1 cellular context compared by ENCODE assay signal in the genomic region with DNA sequence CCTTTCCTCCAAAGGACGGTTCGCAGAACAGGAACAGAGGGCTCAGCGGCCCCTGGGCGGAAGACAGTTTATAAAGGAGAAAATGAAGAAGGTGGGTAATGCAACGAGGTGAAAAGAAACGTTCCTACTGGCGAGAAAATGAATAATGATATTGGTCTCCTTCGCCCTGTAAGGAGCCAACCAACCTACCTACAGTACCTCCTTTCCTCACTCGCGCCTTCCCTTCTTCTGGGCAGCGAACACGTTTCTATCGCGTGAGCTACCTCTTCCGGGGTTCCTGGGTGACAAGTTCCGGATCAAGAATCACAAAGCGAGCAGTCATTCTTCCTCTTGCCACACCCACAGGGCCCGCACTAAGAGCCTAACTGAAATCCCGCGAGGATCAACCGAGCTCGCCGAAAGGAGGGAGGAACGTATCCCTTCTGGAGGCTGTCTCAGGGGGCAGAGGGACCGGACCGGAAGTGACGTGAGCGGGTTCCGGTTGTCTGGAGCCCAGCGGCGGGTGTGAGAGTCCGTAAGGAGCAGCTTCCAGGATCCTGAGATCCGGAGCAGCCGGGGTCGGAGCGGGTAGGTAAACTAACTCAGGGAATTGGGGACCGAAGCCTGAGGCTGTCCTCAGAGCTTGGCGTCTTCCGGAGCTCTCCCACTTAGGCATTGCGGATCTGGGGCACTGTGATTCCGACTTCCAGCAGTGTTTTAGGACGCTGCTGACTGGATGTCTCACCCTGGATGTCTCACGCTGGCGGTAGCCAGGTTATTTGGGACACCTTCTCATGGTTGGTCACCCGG.
A peak's percentile ranks its signal among the peaks of the same experiment; 100 is the strongest.
TF ChIP-seq lines count a peak whose summit lies in the region.

Gene PTRH2 (minus strand): TSS at position 249 of the 789 bp plus-strand sequence. CDS start 9,452 bp downstream, outside the sequence.
Gene VMP1 (plus strand): TSS at position 473 of the 789 bp plus-strand sequence. CDS start 23,793 bp downstream, outside the sequence.

TF ChIP-seq in HepG2, 621 proteins besides CTCF, POLR2A, EP300 and RAD21 (continued from another document and continues in another):
- TF ChIP-seq, protein P1, sequence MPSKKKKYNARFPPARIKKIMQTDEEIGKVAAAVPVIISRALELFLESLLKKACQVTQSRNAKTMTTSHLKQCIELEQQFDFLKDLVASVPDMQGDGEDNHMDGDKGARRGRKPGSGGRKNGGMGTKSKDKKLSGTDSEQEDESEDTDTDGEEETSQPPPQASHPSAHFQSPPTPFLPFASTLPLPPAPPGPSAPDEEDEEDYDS (CRISPR knock-in tag; IDR thresholded peaks at IDR 0.05): peak; percentile 81; the same call in 1 of the 2 replicates
- TF ChIP-seq TOPORS (CRISPR knock-in tag; IDR thresholded peaks at IDR 0.05) (peak; percentile 81), ZNF720 (CRISPR knock-in tag; IDR thresholded peaks at IDR 0.05) (0 out of 2 replicates have a peak, but pooled peaks have one; percentile 56), ZNF468 (CRISPR knock-in tag; IDR thresholded peaks at IDR 0.05) (peak; percentile 26; the same call in 1 of the 2 replicates), TCF7 (IDR thresholded peaks at IDR 0.05; ENCODE audit: low read depth) (no peak), NBN (conservative IDR thresholded peaks at IDR 0.05) (no peak), ZNF768 (CRISPR knock-in tag; IDR thresholded peaks at IDR 0.05) (peak; percentile 18; the same call in 1 of the 2 replicates), AHR (CRISPR knock-in tag; IDR thresholded peaks at IDR 0.05) (0 out of 2 replicates have a peak, but pooled peaks have one; percentile 32), YEATS2 (CRISPR knock-in tag; IDR thresholded peaks at IDR 0.05; ENCODE audit: borderline replicate concordance) (peak; percentile 98), RCOR2 (CRISPR knock-in tag; IDR thresholded peaks at IDR 0.05) (peak; percentile 28), ZNF709 (CRISPR knock-in tag; IDR thresholded peaks at IDR 0.05) (no peak; the same call in none of the 2 replicates), KDM1A (CRISPR knock-in tag; IDR thresholded peaks at IDR 0.05) (no peak), KDM5A (IDR thresholded peaks at IDR 0.05; ENCODE audit: borderline replicate concordance, low read length) (peak; percentile 96), NFRKB (IDR thresholded peaks at IDR 0.05) (no peak), CREBL2 (CRISPR knock-in tag; IDR thresholded peaks at IDR 0.05; ENCODE audit: borderline replicate concordance) (no peak; the same call in 1 of the 2 replicates), ZNF160 (CRISPR knock-in tag; IDR thresholded peaks at IDR 0.05) (no peak), ZNF660 (CRISPR knock-in tag; IDR thresholded peaks at IDR 0.05; ENCODE audit: borderline replicate concordance, low read depth) (no peak; the same call in 1 of the 2 replicates), HCFC1 (IDR thresholded peaks at IDR 0.05; ENCODE audit: low read depth, low read length) (peak; percentile 57), TSC22D2 (CRISPR knock-in tag; IDR thresholded peaks at IDR 0.05; ENCODE audit: borderline replicate concordance) (peak; percentile 78; the same call in 1 of the 2 replicates), ZNF235 (CRISPR knock-in tag; IDR thresholded peaks at IDR 0.05; ENCODE audit: borderline replicate concordance) (peak; percentile 21; the same call in 1 of the 2 replicates), MTF2 (CRISPR knock-in tag; IDR thresholded peaks at IDR 0.05; ENCODE audit: borderline replicate concordance) (no peak), ZNF609 (CRISPR knock-in tag; IDR thresholded peaks at IDR 0.05; ENCODE audit: borderline replicate concordance) (peak; percentile 9; the same call in 1 of the 2 replicates), WIZ (CRISPR knock-in tag; IDR thresholded peaks at IDR 0.05) (peak; percentile 79; the same call in 1 of the 2 replicates), ZNF138 (CRISPR knock-in tag; IDR thresholded peaks at IDR 0.05; ENCODE audit: low read depth) (no peak)
- TF ChIP-seq, protein P2, sequence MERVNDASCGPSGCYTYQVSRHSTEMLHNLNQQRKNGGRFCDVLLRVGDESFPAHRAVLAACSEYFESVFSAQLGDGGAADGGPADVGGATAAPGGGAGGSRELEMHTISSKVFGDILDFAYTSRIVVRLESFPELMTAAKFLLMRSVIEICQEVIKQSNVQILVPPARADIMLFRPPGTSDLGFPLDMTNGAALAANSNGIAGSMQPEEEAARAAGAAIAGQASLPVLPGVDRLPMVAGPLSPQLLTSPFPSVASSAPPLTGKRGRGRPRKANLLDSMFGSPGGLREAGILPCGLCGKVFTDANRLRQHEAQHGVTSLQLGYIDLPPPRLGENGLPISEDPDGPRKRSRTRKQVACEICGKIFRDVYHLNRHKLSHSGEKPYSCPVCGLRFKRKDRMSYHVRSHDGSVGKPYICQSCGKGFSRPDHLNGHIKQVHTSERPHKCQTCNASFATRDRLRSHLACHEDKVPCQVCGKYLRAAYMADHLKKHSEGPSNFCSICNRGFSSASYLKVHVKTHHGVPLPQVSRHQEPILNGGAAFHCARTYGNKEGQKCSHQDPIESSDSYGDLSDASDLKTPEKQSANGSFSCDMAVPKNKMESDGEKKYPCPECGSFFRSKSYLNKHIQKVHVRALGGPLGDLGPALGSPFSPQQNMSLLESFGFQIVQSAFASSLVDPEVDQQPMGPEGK (CRISPR knock-in tag; IDR thresholded peaks at IDR 0.05): peak; percentile 64; the same call in 1 of the 2 replicates
- TF ChIP-seq, protein P3, sequence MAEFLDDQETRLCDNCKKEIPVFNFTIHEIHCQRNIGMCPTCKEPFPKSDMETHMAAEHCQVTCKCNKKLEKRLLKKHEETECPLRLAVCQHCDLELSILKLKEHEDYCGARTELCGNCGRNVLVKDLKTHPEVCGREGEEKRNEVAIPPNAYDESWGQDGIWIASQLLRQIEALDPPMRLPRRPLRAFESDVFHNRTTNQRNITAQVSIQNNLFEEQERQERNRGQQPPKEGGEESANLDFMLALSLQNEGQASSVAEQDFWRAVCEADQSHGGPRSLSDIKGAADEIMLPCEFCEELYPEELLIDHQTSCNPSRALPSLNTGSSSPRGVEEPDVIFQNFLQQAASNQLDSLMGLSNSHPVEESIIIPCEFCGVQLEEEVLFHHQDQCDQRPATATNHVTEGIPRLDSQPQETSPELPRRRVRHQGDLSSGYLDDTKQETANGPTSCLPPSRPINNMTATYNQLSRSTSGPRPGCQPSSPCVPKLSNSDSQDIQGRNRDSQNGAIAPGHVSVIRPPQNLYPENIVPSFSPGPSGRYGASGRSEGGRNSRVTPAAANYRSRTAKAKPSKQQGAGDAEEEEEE (CRISPR knock-in tag; IDR thresholded peaks at IDR 0.05; ENCODE audit: borderline replicate concordance): peak; percentile 58; the same call in 1 of the 2 replicates
- TF ChIP-seq, protein P4, sequence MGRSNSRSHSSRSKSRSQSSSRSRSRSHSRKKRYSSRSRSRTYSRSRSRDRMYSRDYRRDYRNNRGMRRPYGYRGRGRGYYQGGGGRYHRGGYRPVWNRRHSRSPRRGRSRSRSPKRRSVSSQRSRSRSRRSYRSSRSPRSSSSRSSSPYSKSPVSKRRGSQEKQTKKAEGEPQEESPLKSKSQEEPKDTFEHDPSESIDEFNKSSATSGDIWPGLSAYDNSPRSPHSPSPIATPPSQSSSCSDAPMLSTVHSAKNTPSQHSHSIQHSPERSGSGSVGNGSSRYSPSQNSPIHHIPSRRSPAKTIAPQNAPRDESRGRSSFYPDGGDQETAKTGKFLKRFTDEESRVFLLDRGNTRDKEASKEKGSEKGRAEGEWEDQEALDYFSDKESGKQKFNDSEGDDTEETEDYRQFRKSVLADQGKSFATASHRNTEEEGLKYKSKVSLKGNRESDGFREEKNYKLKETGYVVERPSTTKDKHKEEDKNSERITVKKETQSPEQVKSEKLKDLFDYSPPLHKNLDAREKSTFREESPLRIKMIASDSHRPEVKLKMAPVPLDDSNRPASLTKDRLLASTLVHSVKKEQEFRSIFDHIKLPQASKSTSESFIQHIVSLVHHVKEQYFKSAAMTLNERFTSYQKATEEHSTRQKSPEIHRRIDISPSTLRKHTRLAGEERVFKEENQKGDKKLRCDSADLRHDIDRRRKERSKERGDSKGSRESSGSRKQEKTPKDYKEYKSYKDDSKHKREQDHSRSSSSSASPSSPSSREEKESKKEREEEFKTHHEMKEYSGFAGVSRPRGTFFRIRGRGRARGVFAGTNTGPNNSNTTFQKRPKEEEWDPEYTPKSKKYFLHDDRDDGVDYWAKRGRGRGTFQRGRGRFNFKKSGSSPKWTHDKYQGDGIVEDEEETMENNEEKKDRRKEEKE (IDR thresholded peaks at IDR 0.05): no peak
- TF ChIP-seq, protein P5, sequence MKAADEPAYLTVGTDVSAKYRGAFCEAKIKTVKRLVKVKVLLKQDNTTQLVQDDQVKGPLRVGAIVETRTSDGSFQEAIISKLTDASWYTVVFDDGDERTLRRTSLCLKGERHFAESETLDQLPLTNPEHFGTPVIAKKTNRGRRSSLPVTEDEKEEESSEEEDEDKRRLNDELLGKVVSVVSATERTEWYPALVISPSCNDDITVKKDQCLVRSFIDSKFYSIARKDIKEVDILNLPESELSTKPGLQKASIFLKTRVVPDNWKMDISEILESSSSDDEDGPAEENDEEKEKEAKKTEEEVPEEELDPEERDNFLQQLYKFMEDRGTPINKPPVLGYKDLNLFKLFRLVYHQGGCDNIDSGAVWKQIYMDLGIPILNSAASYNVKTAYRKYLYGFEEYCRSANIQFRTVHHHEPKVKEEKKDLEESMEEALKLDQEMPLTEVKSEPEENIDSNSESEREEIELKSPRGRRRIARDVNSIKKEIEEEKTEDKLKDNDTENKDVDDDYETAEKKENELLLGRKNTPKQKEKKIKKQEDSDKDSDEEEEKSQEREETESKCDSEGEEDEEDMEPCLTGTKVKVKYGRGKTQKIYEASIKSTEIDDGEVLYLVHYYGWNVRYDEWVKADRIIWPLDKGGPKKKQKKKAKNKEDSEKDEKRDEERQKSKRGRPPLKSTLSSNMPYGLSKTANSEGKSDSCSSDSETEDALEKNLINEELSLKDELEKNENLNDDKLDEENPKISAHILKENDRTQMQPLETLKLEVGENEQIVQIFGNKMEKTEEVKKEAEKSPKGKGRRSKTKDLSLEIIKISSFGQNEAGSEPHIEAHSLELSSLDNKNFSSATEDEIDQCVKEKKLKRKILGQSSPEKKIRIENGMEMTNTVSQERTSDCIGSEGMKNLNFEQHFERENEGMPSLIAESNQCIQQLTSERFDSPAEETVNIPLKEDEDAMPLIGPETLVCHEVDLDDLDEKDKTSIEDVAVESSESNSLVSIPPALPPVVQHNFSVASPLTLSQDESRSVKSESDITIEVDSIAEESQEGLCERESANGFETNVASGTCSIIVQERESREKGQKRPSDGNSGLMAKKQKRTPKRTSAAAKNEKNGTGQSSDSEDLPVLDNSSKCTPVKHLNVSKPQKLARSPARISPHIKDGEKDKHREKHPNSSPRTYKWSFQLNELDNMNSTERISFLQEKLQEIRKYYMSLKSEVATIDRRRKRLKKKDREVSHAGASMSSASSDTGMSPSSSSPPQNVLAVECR (CRISPR knock-in tag; IDR thresholded peaks at IDR 0.05; ENCODE audit: borderline replicate concordance): peak; percentile 97
- TF ChIP-seq, protein P6, sequence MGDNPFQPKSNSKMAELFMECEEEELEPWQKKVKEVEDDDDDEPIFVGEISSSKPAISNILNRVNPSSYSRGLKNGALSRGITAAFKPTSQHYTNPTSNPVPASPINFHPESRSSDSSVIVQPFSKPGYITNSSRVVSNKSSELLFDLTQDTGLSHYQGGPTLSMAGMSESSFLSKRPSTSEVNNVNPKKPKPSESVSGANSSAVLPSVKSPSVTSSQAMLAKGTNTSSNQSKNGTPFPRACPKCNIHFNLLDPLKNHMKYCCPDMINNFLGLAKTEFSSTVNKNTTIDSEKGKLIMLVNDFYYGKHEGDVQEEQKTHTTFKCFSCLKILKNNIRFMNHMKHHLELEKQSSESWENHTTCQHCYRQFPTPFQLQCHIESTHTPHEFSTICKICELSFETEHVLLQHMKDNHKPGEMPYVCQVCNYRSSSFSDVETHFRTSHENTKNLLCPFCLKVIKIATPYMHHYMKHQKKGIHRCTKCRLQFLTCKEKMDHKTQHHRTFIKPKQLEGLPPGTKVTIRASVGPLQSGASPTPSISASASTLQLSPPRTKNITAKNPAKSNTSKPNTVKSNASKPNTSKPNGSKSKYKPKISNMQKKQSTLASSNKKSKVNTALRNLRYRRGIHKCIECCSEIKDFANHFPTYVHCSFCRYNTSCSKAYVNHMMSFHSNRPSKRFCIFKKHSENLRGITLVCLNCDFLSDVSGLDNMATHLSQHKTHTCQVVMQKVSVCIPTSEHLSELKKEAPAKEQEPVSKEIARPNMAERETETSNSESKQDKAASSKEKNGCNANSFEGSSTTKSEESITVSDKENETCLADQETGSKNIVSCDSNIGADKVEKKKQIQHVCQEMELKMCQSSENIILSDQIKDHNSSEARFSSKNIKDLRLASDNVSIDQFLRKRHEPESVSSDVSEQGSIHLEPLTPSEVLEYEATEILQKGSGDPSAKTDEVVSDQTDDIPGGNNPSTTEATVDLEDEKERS (CRISPR knock-in tag; IDR thresholded peaks at IDR 0.05): peak; percentile 74; the same call in 1 of the 2 replicates
- TF ChIP-seq, protein P7, sequence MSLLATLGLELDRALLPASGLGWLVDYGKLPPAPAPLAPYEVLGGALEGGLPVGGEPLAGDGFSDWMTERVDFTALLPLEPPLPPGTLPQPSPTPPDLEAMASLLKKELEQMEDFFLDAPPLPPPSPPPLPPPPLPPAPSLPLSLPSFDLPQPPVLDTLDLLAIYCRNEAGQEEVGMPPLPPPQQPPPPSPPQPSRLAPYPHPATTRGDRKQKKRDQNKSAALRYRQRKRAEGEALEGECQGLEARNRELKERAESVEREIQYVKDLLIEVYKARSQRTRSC (CRISPR knock-in tag; IDR thresholded peaks at IDR 0.05; ENCODE audit: low read depth): no peak
